Comparison of ENCODE assay signal across 15 cellular contexts in genomic region chr17:83085103-83085502, GRCh38. TPM values are rescaled to one million over a fixed set of nuclear protein-coding genes. Genes with fewer than 3 reads are reported as not detected.
DNase-seq lines count a peak whose midpoint lies in the region; ATAC-seq and TF ChIP-seq lines count a peak whose summit lies in the region.
"Had no signal": no experiment of that assay in that cellular context is flagged by ENCODE, and none has a peak within 500 bp of the region (broad histone marks: within the 10 kb centered on the region; RNA-seq: fewer than 3 reads in every experiment).

No MANE protein-coding gene starts in this region.

- H3K4me3 ChIP-seq in AG04450 (ENCODE audit: low read depth, low read length) (no peak overlapping the region), endodermal cell (ENCODE audit: low read length) (no peak overlapping the region), parathyroid adenoma (ENCODE audit: low read depth, low read length) (no peak overlapping the region)
- H3K4me3 ChIP-seq in CD8-positive, alpha-beta T cell (ENCODE audit: low read depth, low read length) = no peak overlapping the region
- H3K4me3 ChIP-seq: cardiac muscle cell, gastrocnemius medialis had no signal

- H2BK20ac ChIP-seq in H9 (ENCODE audit: low read depth, low read length, poor library complexity, severe bottlenecking) = no peak overlapping the region

- H3K27me3 Mint-ChIP-seq in H9 (ENCODE audit: low read depth) (peaks cover 22% of the 10 kb centered on the region), endodermal cell (ENCODE audit: insufficient read depth) (peaks cover 19% of the 10 kb centered on the region)
- H3K27me3 Mint-ChIP-seq in CD8-positive, alpha-beta T cell (ENCODE audit: low read depth) = no peaks in the 10 kb centered on the region

- POLR2A ChIA-PET in AG04450 (lab: Yijun Ruan, JAX) = no interaction called here
- POLR2A ChIA-PET in CD8-positive, alpha-beta T cell (lab: Charles Lee) = no interaction called here

- H3K23ac ChIP-seq in H9 (ENCODE audit: insufficient read length, low read depth, low read length) = no peak overlapping the region

- no peaks in the 10 kb centered on the region for H3K36me3 ChIP-seq in endodermal cell (ENCODE audit: control insufficient read depth, insufficient read depth, low read length)
- H3K36me3 ChIP-seq in parathyroid adenoma (ENCODE audit: control insufficient read depth, insufficient read depth, low read length) = no peaks in the 10 kb centered on the region
- H3K36me3 ChIP-seq in CD8-positive, alpha-beta T cell (ENCODE audit: insufficient read depth, low read length) = no peaks in the 10 kb centered on the region
- H3K36me3 ChIP-seq: cardiac muscle cell, gastrocnemius medialis had no signal

- DNase-seq in AG04450 (ENCODE audit: low read depth, low spot score) = no peak
- DNase-seq in H9 = no peak
- no peak for DNase-seq in endodermal cell
- no peak for DNase-seq in stimulated activated naive CD8-positive, alpha-beta T cell treated with anti-CD3 and anti-CD28 coated beads, Interleukin-15, Interleukin-2, amounts not matched to agents 100 U/mL and 50 U/mL, for 24 hours
- no peak for DNase-seq in CD8-positive, alpha-beta T cell
- DNase-seq in NCI-H2196 treated with DMSO at 0.1 percent for 48 hours (lab: John Stamatoyannopoulos, UW; ENCODE audit: unreplicated experiment) = no peak
- DNase-seq: activated CD4-positive, CD25-positive, alpha-beta regulatory T cell treated with anti-CD3 and anti-CD28 coated beads, Interleukin-2, amount 50 U/mL, for 72 hours; DMS 273 treated with DMSO at 0.1 percent for 48 hours; gastrocnemius medialis; NK-92 treated with Interleukin-12 subunit alpha and Interleukin-12 subunit beta, amount 100 ng/mL, for 24 hours had no signal

- H3K36me3 Mint-ChIP-seq in H9 (ENCODE audit: insufficient read depth in 1 of 3, low read depth in 3 of 3) (peaks cover 17 to 24% (median 23%) of the 10 kb centered on the region in 3 experiments; a peak in 6 of 7 replicates), endodermal cell (ENCODE audit: low read depth) (no peaks in the 10 kb centered on the region)
- H3K36me3 Mint-ChIP-seq in CD8-positive, alpha-beta T cell = no peaks in the 10 kb centered on the region

- no peaks in the 10 kb centered on the region for H4K20me1 ChIP-seq in H9 (ENCODE audit: control insufficient read depth, insufficient read depth, insufficient read length)

- no peak overlapping the region for H3K56ac ChIP-seq in H9 (ENCODE audit: insufficient read length, low read depth, low read length)

- no peaks in the 10 kb centered on the region for H3K27me3 ChIP-seq in AG04450 (ENCODE audit: control insufficient read depth, insufficient read depth, low read length)
- peaks cover 7% of the 10 kb centered on the region; the same call in 1 of the 2 replicates for H3K27me3 ChIP-seq in H9 (ENCODE audit: insufficient read depth, low read length)
- peaks cover 29% of the 10 kb centered on the region for H3K27me3 ChIP-seq in endodermal cell (ENCODE audit: control insufficient read depth, insufficient read depth, low read length, poor library complexity, severe bottlenecking)
- H3K27me3 ChIP-seq in parathyroid adenoma (ENCODE audit: control insufficient read depth, insufficient read depth, low read length) = no peaks in the 10 kb centered on the region
- H3K27me3 ChIP-seq in CD8-positive, alpha-beta T cell (ENCODE audit: insufficient read depth, low read length) = no peaks in the 10 kb centered on the region

- H3T11ph ChIP-seq in H9 (ENCODE audit: low read length) = no peak overlapping the region

- H2BK15ac ChIP-seq in H9 (ENCODE audit: low read depth, low read length) = no peak overlapping the region

- no peak overlapping the region for H3K9ac ChIP-seq in H9 (ENCODE audit: extremely low read depth, insufficient read length, low read length)
- no peak overlapping the region for H3K9ac ChIP-seq in endodermal cell (ENCODE audit: extremely low read depth, low read length, poor library complexity, severe bottlenecking)
- H3K9ac ChIP-seq in parathyroid adenoma = no peak overlapping the region

- no CpG with 5 or more reads among the region's 22 CpGs for WGBS in H9 (ENCODE audit: extremely low coverage, insufficient read length, low lambda C conversion rate)
- 94 to 95% methylated on average over 21 to 22 of the region's 22 CpGs for WGBS in endodermal cell (ENCODE audit: insufficient coverage in 1 of 2, insufficient read length in 1 of 2), 2 experiments

- H2AFZ ChIP-seq in H9 (ENCODE audit: low read length) (no peak overlapping the region), parathyroid adenoma (no peak overlapping the region)

- H2BK120ac ChIP-seq in H9 (ENCODE audit: low read depth, low read length, poor library complexity, severe bottlenecking) = no peak overlapping the region

- peak overlapping the region; percentile 3 for H4K91ac ChIP-seq in H9 (ENCODE audit: insufficient read length, low read depth, low read length)

- H2BK12ac ChIP-seq in H9 (ENCODE audit: insufficient read length, low read depth, low read length) = no peak overlapping the region

- no peak overlapping the region; a peak in 1 of 5 replicates for H3K4me3 Mint-ChIP-seq in H9
- H3K4me3 Mint-ChIP-seq in endodermal cell = no peak overlapping the region
- no peak overlapping the region for H3K4me3 Mint-ChIP-seq in CD8-positive, alpha-beta T cell
- H3K4me3 Mint-ChIP-seq: T-helper 2 cell treated with Interferon-gamma antibody and Interleukin-4, amounts not matched to agents 5 μg/mL and 100 μg/mL, for 36 hours had no signal

- H3K4me1 Mint-ChIP-seq in H9 (peaks cover 30 to 42% of the 10 kb centered on the region in 2 experiments), endodermal cell (peaks cover 2% of the 10 kb centered on the region)
- peaks cover 33% of the 10 kb centered on the region for H3K4me1 Mint-ChIP-seq in CD8-positive, alpha-beta T cell (ENCODE audit: low read depth)

- no peak for ATAC-seq in stimulated activated naive CD8-positive, alpha-beta T cell treated with anti-CD3 and anti-CD28 coated beads, Interleukin-15, Interleukin-2, amounts not matched to agents 100 U/mL and 50 U/mL, for 24 hours
- no peak for ATAC-seq in CD8-positive, alpha-beta T cell
- no peak for ATAC-seq in GM21526 (IDR thresholded peaks at IDR 0.05; ENCODE audit: low FRiP score, unreplicated experiment)
- ATAC-seq: gastrocnemius medialis, Right ventricle myocardium inferior had no signal

- H3K79me2 ChIP-seq in H9 (ENCODE audit: insufficient read depth, low read length) = no peaks in the 10 kb centered on the region; the same call in 1 of the 2 replicates
- H3K79me2 ChIP-seq in parathyroid adenoma = peaks cover 68% of the 10 kb centered on the region

- H3K9me3 Mint-ChIP-seq in H9 (no peaks in the 10 kb centered on the region), endodermal cell (no peaks in the 10 kb centered on the region)
- H3K9me3 Mint-ChIP-seq in CD8-positive, alpha-beta T cell = no peaks in the 10 kb centered on the region
- H3K9me3 Mint-ChIP-seq: T-helper 2 cell treated with Interferon-gamma antibody and Interleukin-4, amounts not matched to agents 5 μg/mL and 100 μg/mL, for 36 hours had no signal

- no peak overlapping the region for H2AK5ac ChIP-seq in H9 (ENCODE audit: insufficient read length, low read length)

- no peak overlapping the region for H3K4me2 ChIP-seq in H9 (ENCODE audit: insufficient read depth, insufficient read length, low read length)
- H3K4me2 ChIP-seq in parathyroid adenoma (ENCODE audit: low read length) = peak overlapping the region; percentile 88

- H4K5ac ChIP-seq in H9 (ENCODE audit: insufficient read length, low read depth, low read length) = no peak overlapping the region

- CTCF ChIA-PET in AG04450 (lab: Charles Lee) = no interaction called here
- CTCF ChIA-PET in CD8-positive, alpha-beta T cell (lab: Charles Lee) = no interaction called here

- H3K23me2 ChIP-seq in H9 (ENCODE audit: insufficient read length, low read depth, low read length, poor library complexity, severe bottlenecking) = no peaks in the 10 kb centered on the region

- intact Hi-C loops in CD8-positive, alpha-beta T cell (cut with DNase I, micrococcal nuclease) = no loop called here

- peaks cover 11% of the 10 kb centered on the region; the same call in 1 of the 2 replicates for H3K4me1 ChIP-seq in H9 (ENCODE audit: insufficient read depth, low read length)
- no peaks in the 10 kb centered on the region for H3K4me1 ChIP-seq in endodermal cell (ENCODE audit: control insufficient read depth, insufficient read depth, low read length)
- H3K4me1 ChIP-seq in parathyroid adenoma = peaks cover 70% of the 10 kb centered on the region
- H3K4me1 ChIP-seq in CD8-positive, alpha-beta T cell (ENCODE audit: insufficient read depth, low read length) = peaks cover 40% of the 10 kb centered on the region

- no peak overlapping the region for H4K8ac ChIP-seq in H9 (replicated peaks; ENCODE audit: insufficient read length, low read depth, low read length)

- no peak overlapping the region for H3K4ac ChIP-seq in H9 (ENCODE audit: low read depth, low read length)

- no peak overlapping the region for H2BK5ac ChIP-seq in H9 (ENCODE audit: insufficient read length, low read length)

- no peak overlapping the region; the same call in 1 of the 2 replicates for H3K14ac ChIP-seq in H9 (ENCODE audit: insufficient read depth, low read length)

- no peak overlapping the region for H3K18ac ChIP-seq in H9 (ENCODE audit: insufficient read length, low read depth, low read length)

- no peak overlapping the region; a peak in 1 of 7 replicates for H3K27ac Mint-ChIP-seq in H9
- H3K27ac Mint-ChIP-seq in endodermal cell = peak overlapping the region; percentile 26
- H3K27ac Mint-ChIP-seq in CD8-positive, alpha-beta T cell = no peak overlapping the region

- H3K79me1 ChIP-seq in H9 (ENCODE audit: insufficient read depth, low read depth, low read length, poor library complexity, severe bottlenecking) = no peaks in the 10 kb centered on the region

- TF ChIP-seq CTCF in AG04450 (IDR thresholded peaks at IDR 0.05; ENCODE audit: low read depth, low read length) (no peak), H9 (conservative IDR thresholded peaks at IDR 0.05) (no peak), endodermal cell (conservative IDR thresholded peaks at IDR 0.05) (no peak), parathyroid adenoma (IDR thresholded peaks at IDR 0.05) (no peak)
- no peak for TF ChIP-seq CTCF in CD8-positive, alpha-beta T cell (IDR thresholded peaks at IDR 0.05)

- peak overlapping the region; percentile 98 for H3K27ac ChIP-seq in AG04450 (ENCODE audit: low read depth, low read length)
- H3K27ac ChIP-seq in H9 (ENCODE audit: insufficient read length, low read depth, low read length) = no peak overlapping the region
- H3K27ac ChIP-seq in endodermal cell (ENCODE audit: low read depth, low read length) = no peak overlapping the region
- no peak overlapping the region for H3K27ac ChIP-seq in parathyroid adenoma
- no peak overlapping the region for H3K27ac ChIP-seq in CD8-positive, alpha-beta T cell (ENCODE audit: low read depth, low read length)
- H3K27ac ChIP-seq: cardiac muscle cell, gastrocnemius medialis had no signal

- H3K9me3 ChIP-seq in AG04450 (ENCODE audit: control insufficient read depth, insufficient read depth, low read length) = no peaks in the 10 kb centered on the region; the same call in 1 of the 2 replicates
- no peaks in the 10 kb centered on the region for H3K9me3 ChIP-seq in H9 (ENCODE audit: control insufficient read depth, low read depth, low read length)
- H3K9me3 ChIP-seq in endodermal cell (ENCODE audit: control insufficient read depth, low read length) = no peaks in the 10 kb centered on the region
- H3K9me3 ChIP-seq in parathyroid adenoma (ENCODE audit: control insufficient read depth, low read length) = no peaks in the 10 kb centered on the region
- no peaks in the 10 kb centered on the region for H3K9me3 ChIP-seq in CD8-positive, alpha-beta T cell (ENCODE audit: low read length)
- H3K9me3 ChIP-seq: gastrocnemius medialis had no signal

RNA-seq across cellular contexts. Expression of gene METRNL, which starts 5.7 kb away (rescaled TPM):
- polyA plus RNA-seq in AG04450 (2011; rRNA removed) = 10.9 and 17.2 TPM in 2 replicates
- 5.9 and 6.7 TPM in 2 replicates for polyA minus RNA-seq in AG04450 (2011; rRNA and poly(A)+ RNA removed)
- total RNA-seq in H9 (2021) (19.4 and 21.4 TPM in 2 replicates), endodermal cell (10 to 100 TPM in 1 of 2 donors, 1 to 10 TPM in 1; 7.3 to 10.3 TPM)
- polyA plus RNA-seq in endodermal cell (2013, experiment 1 of 2) = 17.8 TPM
- polyA plus RNA-seq in endodermal cell (2013, experiment 2 of 2) = 16.6 TPM
- 100 to 1,000 TPM; 153 to 158 TPM for total RNA-seq in CD8-positive, alpha-beta T cell
